15 cellular contexts compared by ENCODE assay signal in the genomic region with DNA sequence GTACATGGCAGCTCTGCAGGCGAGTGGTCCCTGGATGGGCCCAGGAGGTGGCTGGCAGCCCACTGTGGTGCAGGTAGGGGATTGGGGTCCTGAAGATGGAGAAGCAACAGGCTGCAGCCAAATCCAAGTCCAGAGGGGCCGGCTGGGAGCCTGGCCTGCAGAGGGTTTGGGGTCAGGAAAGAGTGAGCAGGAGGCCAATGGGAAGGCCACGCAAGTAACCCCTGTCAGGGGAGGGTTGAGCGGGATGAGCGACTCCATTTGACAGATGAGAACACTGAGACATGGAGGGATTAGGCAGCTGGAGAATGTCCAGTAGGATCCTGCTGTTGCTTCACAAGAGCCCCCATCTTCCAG.
"Had no signal": no experiment of that assay in that cellular context is flagged by ENCODE, and none has a peak within 500 bp of the region (broad histone marks: within the 10 kb centered on the region; RNA-seq: fewer than 3 reads in every experiment).

No MANE protein-coding gene starts in this region.

- H3K36me3 ChIP-seq: neural progenitor cell, transverse colon, WERI-Rb-1 had no signal

- H3K4me2 ChIP-seq: neural progenitor cell had no signal

- H3K4me3 Mint-ChIP-seq: activated CD4-positive, alpha-beta memory T cell treated with anti-CD3 and anti-CD28 coated beads for 36 hours; activated CD4-positive, alpha-beta T cell treated with anti-CD3 and anti-CD28 coated beads for 36 hours; neural progenitor cell; stimulated activated naive B cell treated with anti-CD40 and anti-IgM and Interleukin-4, amounts not matched to agents 10 μg/mL and 1 μg/mL and 100 μg/mL, for 72 hours had no signal

- H3K27me3 ChIP-seq: foreskin keratinocyte, neural progenitor cell, transverse colon had no signal

- H3K4me1 ChIP-seq: parathyroid adenoma, transverse colon had no signal

- H3K9ac ChIP-seq: neural progenitor cell, parathyroid adenoma had no signal

- H3K27ac ChIP-seq: foreskin keratinocyte, neural progenitor cell, parathyroid adenoma, transverse colon, WERI-Rb-1 had no signal

- H3K27me3 Mint-ChIP-seq: activated CD4-positive, alpha-beta memory T cell treated with anti-CD3 and anti-CD28 coated beads for 36 hours; activated CD4-positive, alpha-beta T cell treated with anti-CD3 and anti-CD28 coated beads for 36 hours had no signal

- H3K27ac Mint-ChIP-seq: activated CD4-positive, alpha-beta memory T cell treated with anti-CD3 and anti-CD28 coated beads for 36 hours; activated CD4-positive, alpha-beta T cell treated with anti-CD3 and anti-CD28 coated beads for 36 hours; neural progenitor cell; stimulated activated naive B cell treated with anti-CD40 and anti-IgM and Interleukin-4, amounts not matched to agents 10 μg/mL and 1 μg/mL and 100 μg/mL, for 72 hours had no signal

- H3K9me3 Mint-ChIP-seq: activated CD4-positive, alpha-beta memory T cell treated with anti-CD3 and anti-CD28 coated beads for 36 hours; activated naive CD4-positive, alpha-beta T cell treated with anti-CD3 and anti-CD28 coated beads, Interleukin-2, amount 50 U/mL, for 72 hours; stimulated activated naive B cell treated with anti-CD40 and anti-IgM and Interleukin-4, amounts not matched to agents 10 μg/mL and 1 μg/mL and 100 μg/mL, for 72 hours had no signal

- H3K4me1 Mint-ChIP-seq: stimulated activated naive B cell treated with anti-CD40 and anti-IgM and Interleukin-4, amounts not matched to agents 10 μg/mL and 1 μg/mL and 100 μg/mL, for 72 hours had no signal

- H3K79me2 ChIP-seq: parathyroid adenoma had no signal

- DNase-seq: activated CD4-positive, alpha-beta memory T cell treated with anti-CD3 and anti-CD28 coated beads for 36 hours; activated CD4-positive, alpha-beta T cell treated with anti-CD3 and anti-CD28 coated beads for 36 hours; caudate nucleus; cortex of kidney; effector CD8-positive, alpha-beta T cell; foreskin keratinocyte; midbrain; stimulated activated CD4-positive, alpha-beta T cell treated with anti-CD3 and anti-CD28 coated beads, Interleukin-2, amount 100 ng/mL, for 48 hours; stimulated activated naive B cell treated with anti-CD40 and anti-IgM and Interleukin-4, amounts not matched to agents 10 μg/mL and 1 μg/mL and 100 μg/mL, for 72 hours; transverse colon; WERI-Rb-1 had no signal

- H3K4me3 ChIP-seq: neural progenitor cell, transverse colon had no signal

- H3K36me3 Mint-ChIP-seq: activated CD4-positive, alpha-beta memory T cell treated with anti-CD3 and anti-CD28 coated beads for 36 hours; activated naive CD4-positive, alpha-beta T cell treated with anti-CD3 and anti-CD28 coated beads, Interleukin-2, amount 50 U/mL, for 72 hours; neural progenitor cell; stimulated activated naive B cell treated with anti-CD40 and anti-IgM and Interleukin-4, amounts not matched to agents 10 μg/mL and 1 μg/mL and 100 μg/mL, for 72 hours had no signal

- H3K9me3 ChIP-seq: transverse colon had no signal

- ATAC-seq: activated CD4-positive, alpha-beta T cell treated with anti-CD3 and anti-CD28 coated beads for 36 hours; activated naive CD4-positive, alpha-beta T cell treated with anti-CD3 and anti-CD28 coated beads, Interleukin-2, amount 50 U/mL, for 72 hours; foreskin keratinocyte; SK-N-SH treated with all-trans-retinoic acid at 6 μM for 48 hours; stimulated activated naive B cell treated with anti-CD40 and anti-IgM and Interleukin-4, amounts not matched to agents 10 μg/mL and 1 μg/mL and 100 μg/mL, for 72 hours had no signal
